ENCODE assay signal across 1 cellular context in genomic region chr6:43143235-43144124, GRCh38.
TF ChIP-seq lines count a peak whose summit lies in the region.

No MANE protein-coding gene starts in this region.

TF ChIP-seq in GM12878, 131 proteins besides CTCF, POLR2A, EP300 and RAD21 (continued from another document):
- TF ChIP-seq, protein P1, sequence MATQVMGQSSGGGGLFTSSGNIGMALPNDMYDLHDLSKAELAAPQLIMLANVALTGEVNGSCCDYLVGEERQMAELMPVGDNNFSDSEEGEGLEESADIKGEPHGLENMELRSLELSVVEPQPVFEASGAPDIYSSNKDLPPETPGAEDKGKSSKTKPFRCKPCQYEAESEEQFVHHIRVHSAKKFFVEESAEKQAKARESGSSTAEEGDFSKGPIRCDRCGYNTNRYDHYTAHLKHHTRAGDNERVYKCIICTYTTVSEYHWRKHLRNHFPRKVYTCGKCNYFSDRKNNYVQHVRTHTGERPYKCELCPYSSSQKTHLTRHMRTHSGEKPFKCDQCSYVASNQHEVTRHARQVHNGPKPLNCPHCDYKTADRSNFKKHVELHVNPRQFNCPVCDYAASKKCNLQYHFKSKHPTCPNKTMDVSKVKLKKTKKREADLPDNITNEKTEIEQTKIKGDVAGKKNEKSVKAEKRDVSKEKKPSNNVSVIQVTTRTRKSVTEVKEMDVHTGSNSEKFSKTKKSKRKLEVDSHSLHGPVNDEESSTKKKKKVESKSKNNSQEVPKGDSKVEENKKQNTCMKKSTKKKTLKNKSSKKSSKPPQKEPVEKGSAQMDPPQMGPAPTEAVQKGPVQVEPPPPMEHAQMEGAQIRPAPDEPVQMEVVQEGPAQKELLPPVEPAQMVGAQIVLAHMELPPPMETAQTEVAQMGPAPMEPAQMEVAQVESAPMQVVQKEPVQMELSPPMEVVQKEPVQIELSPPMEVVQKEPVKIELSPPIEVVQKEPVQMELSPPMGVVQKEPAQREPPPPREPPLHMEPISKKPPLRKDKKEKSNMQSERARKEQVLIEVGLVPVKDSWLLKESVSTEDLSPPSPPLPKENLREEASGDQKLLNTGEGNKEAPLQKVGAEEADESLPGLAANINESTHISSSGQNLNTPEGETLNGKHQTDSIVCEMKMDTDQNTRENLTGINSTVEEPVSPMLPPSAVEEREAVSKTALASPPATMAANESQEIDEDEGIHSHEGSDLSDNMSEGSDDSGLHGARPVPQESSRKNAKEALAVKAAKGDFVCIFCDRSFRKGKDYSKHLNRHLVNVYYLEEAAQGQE (IDR thresholded peaks at IDR 0.05; ENCODE audit: low read depth, low read length), result no peak
- TF ChIP-seq SUZ12 (IDR thresholded peaks at IDR 0.05; ENCODE audit: unreplicated experiment), result no peak
- TF ChIP-seq MEF2B (IDR thresholded peaks at IDR 0.05; ENCODE audit: partially characterized antibody, poor library complexity, severe bottlenecking), result no peak
- no peak for TF ChIP-seq CBFB (IDR thresholded peaks at IDR 0.05; ENCODE audit: low read depth)
- TF ChIP-seq JUNB (IDR thresholded peaks at IDR 0.05), result no peak
- no peak for TF ChIP-seq RBBP5 (conservative IDR thresholded peaks at IDR 0.05)
- no peak for TF ChIP-seq TAF1 (IDR thresholded peaks at IDR 0.05; ENCODE audit: borderline replicate concordance, low read depth, low read length)
- no peak for TF ChIP-seq RELB (IDR thresholded peaks at IDR 0.05; ENCODE audit: low read depth)
- peak; percentile 93 for TF ChIP-seq SMC3 (IDR thresholded peaks at IDR 0.05; ENCODE audit: borderline replicate concordance, low read length)
- TF ChIP-seq, protein P2, sequence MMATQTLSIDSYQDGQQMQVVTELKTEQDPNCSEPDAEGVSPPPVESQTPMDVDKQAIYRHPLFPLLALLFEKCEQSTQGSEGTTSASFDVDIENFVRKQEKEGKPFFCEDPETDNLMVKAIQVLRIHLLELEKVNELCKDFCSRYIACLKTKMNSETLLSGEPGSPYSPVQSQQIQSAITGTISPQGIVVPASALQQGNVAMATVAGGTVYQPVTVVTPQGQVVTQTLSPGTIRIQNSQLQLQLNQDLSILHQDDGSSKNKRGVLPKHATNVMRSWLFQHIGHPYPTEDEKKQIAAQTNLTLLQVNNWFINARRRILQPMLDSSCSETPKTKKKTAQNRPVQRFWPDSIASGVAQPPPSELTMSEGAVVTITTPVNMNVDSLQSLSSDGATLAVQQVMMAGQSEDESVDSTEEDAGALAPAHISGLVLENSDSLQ (IDR thresholded peaks at IDR 0.05), result no peak
- no peak for TF ChIP-seq PAX5 (IDR thresholded peaks at IDR 0.05; ENCODE audit: borderline replicate concordance, low read depth, low read length)
- no peak for TF ChIP-seq MTA2 (IDR thresholded peaks at IDR 0.05; ENCODE audit: low read depth)
- TF ChIP-seq, protein P3, sequence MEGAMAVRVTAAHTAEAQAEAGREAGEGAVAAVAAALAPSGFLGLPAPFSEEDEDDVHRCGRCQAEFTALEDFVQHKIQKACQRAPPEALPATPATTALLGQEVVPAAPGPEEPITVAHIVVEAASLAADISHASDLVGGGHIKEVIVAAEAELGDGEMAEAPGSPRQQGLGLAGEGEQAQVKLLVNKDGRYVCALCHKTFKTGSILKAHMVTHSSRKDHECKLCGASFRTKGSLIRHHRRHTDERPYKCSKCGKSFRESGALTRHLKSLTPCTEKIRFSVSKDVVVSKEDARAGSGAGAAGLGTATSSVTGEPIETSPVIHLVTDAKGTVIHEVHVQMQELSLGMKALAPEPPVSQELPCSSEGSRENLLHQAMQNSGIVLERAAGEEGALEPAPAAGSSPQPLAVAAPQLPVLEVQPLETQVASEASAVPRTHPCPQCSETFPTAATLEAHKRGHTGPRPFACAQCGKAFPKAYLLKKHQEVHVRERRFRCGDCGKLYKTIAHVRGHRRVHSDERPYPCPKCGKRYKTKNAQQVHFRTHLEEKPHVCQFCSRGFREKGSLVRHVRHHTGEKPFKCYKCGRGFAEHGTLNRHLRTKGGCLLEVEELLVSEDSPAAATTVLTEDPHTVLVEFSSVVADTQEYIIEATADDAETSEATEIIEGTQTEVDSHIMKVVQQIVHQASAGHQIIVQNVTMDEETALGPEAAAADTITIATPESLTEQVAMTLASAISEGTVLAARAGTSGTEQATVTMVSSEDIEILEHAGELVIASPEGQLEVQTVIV (IDR thresholded peaks at IDR 0.05; ENCODE audit: borderline replicate concordance, partially characterized antibody), result no peak
- TF ChIP-seq NR2C2 (IDR thresholded peaks at IDR 0.05; ENCODE audit: borderline replicate concordance, control insufficient read depth, insufficient read length, low read depth), result no peak
- TF ChIP-seq POU2F2 (IDR thresholded peaks at IDR 0.05; ENCODE audit: borderline replicate concordance, low read depth, low read length), result peak; percentile 39; the same call in 1 of the 3 replicates
- 0 out of 2 replicates have a peak, but pooled peaks have one; percentile 9 for TF ChIP-seq IRF4 (IDR thresholded peaks at IDR 0.05; ENCODE audit: low read depth, low read length)
- TF ChIP-seq NR2C1 (IDR thresholded peaks at IDR 0.05), result no peak
- TF ChIP-seq CHD4 (IDR thresholded peaks at IDR 0.05), result no peak
- TF ChIP-seq HSF1 (IDR thresholded peaks at IDR 0.05; ENCODE audit: low read depth, low read length), result no peak
- TF ChIP-seq TBL1XR1 (IDR thresholded peaks at IDR 0.05; ENCODE audit: low read depth, low read length), result no peak
- TF ChIP-seq RCOR1 (conservative IDR thresholded peaks at IDR 0.05; ENCODE audit: low read depth, low read length), result no peak
- TF ChIP-seq KAT2A (conservative IDR thresholded peaks at IDR 0.05; ENCODE audit: control insufficient read depth, low read depth, low read length), result no peak
- no peak for TF ChIP-seq CREB1 (IDR thresholded peaks at IDR 0.05; ENCODE audit: low read depth)
- no peak for TF ChIP-seq TCF3 (IDR thresholded peaks at IDR 0.05; ENCODE audit: borderline replicate concordance, insufficient read depth, low read depth, low read length)
- no peak for TF ChIP-seq CBX5 (IDR thresholded peaks at IDR 0.05; ENCODE audit: low read depth)
- no peak for TF ChIP-seq NRF1 (conservative IDR thresholded peaks at IDR 0.05; ENCODE audit: low read depth, low read length)
- TF ChIP-seq IKZF1 (conservative IDR thresholded peaks at IDR 0.05), result 0 out of 2 replicates have a peak, but pooled peaks have one; percentile 32
- TF ChIP-seq SREBF1 (IDR thresholded peaks at IDR 0.05; ENCODE audit: low read length), result no peak
- no peak for TF ChIP-seq ZNF274 (IDR thresholded peaks at IDR 0.05; ENCODE audit: insufficient read depth, insufficient read length)
